In the genomic region with DNA sequence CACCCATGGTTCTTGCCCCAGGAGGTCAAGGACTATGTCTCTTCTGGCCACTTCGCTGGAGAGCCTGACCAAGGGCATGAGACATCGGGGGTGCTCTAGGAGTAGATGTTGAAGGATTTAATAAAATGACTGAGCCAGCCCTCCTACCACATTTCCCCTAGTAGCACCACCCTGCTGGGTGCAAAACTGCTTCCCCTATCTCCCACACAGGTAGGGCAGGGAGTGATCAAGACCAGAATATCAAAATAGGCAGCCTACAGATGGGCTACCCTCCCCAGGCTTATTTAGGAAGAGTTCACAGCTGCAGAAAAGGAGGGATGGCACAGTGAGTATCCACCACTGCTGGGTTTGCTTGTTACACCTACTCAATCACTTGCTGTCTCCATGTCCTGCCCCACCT, we compare ENCODE assay signal across 29 cellular contexts.
"Had no signal": no experiment of that assay in that cellular context is flagged by ENCODE, and none has a peak within 500 bp of the region (broad histone marks: within the 10 kb centered on the region; RNA-seq: fewer than 3 reads in every experiment).

No MANE protein-coding gene starts in this region.

- H3K9me3 Mint-ChIP-seq: activated T-helper 17 cell treated with anti-CD3 and anti-CD28 coated beads, Interleukin-2, amount 50 U/mL, for 72 hours had no signal

- H3K36me3 Mint-ChIP-seq: activated naive CD8-positive, alpha-beta T cell; T-cell had no signal

- H3K4me3 Mint-ChIP-seq: activated CD4-positive, alpha-beta memory T cell treated with anti-CD3 and anti-CD28 coated beads, Interleukin-2, amount 10 ng/mL, durations not matched to agents 7 days and 5 days; activated CD4-positive, alpha-beta T cell treated with anti-CD3 and anti-CD28 coated beads for 36 hours; activated naive CD4-positive, alpha-beta T cell treated with anti-CD3 and anti-CD28 coated beads for 36 hours; activated naive CD8-positive, alpha-beta T cell; activated T-helper 17 cell treated with anti-CD3 and anti-CD28 coated beads, Interleukin-2, amount 50 U/mL, for 72 hours; T-cell had no signal

- DNase-seq: activated CD4-positive, alpha-beta memory T cell treated with anti-CD3 and anti-CD28 coated beads, Interleukin-2, amount 10 ng/mL, durations not matched to agents 7 days and 5 days; activated CD4-positive, alpha-beta T cell treated with anti-CD3 and anti-CD28 coated beads for 36 hours; activated CD4-positive, alpha-beta T cell treated with anti-CD3 and anti-CD28 coated beads, Interleukin-2, amount 50 U/mL, for 1 hour; activated gamma-delta T cell; activated naive CD4-positive, alpha-beta T cell treated with anti-CD3 and anti-CD28 coated beads for 36 hours; activated T-cell treated with anti-CD3 and anti-CD28 coated beads for 4 hours; activated T-cell treated with anti-CD3 and anti-CD28 coated beads, Interleukin-2, amount 50 U/mL, for 48 hours; anterior cingulate cortex; MG63; MV-4-11; NCI-H1092 treated with DMSO at 0.1 percent for 48 hours; NCI-H1417 treated with DMSO at 0.1 percent for 48 hours; NCI-H1694; NCI-H2029; NCI-H2107; NCI-H345; NCI-H510A; NCI-H526 treated with DMSO at 0.1 percent for 48 hours; NCI-H82; OCI-M1; RPMI8226; T-cell; T-helper 2 cell; T1000 had no signal

- H3K4me2 ChIP-seq: KMS-11 had no signal

- H3K27me3 ChIP-seq: MG63 had no signal

- H3K27me3 Mint-ChIP-seq: activated CD4-positive, alpha-beta memory T cell treated with anti-CD3 and anti-CD28 coated beads, Interleukin-2, amount 10 ng/mL, durations not matched to agents 7 days and 5 days; activated CD4-positive, alpha-beta T cell treated with anti-CD3 and anti-CD28 coated beads for 36 hours had no signal

- H3K27ac ChIP-seq: KMS-11, SK-N-MC, VCaP had no signal

- H3K27ac Mint-ChIP-seq: activated CD4-positive, alpha-beta memory T cell treated with anti-CD3 and anti-CD28 coated beads, Interleukin-2, amount 10 ng/mL, durations not matched to agents 7 days and 5 days; activated CD4-positive, alpha-beta T cell treated with anti-CD3 and anti-CD28 coated beads for 36 hours; activated naive CD4-positive, alpha-beta T cell treated with anti-CD3 and anti-CD28 coated beads for 36 hours; activated naive CD8-positive, alpha-beta T cell; activated T-helper 17 cell treated with anti-CD3 and anti-CD28 coated beads, Interleukin-2, amount 50 U/mL, for 72 hours; T-cell had no signal

- H3K9ac ChIP-seq: KMS-11 had no signal

- H3K4me1 Mint-ChIP-seq: activated CD4-positive, alpha-beta memory T cell treated with anti-CD3 and anti-CD28 coated beads, Interleukin-2, amount 10 ng/mL, durations not matched to agents 7 days and 5 days; activated CD4-positive, alpha-beta T cell treated with anti-CD3 and anti-CD28 coated beads for 36 hours; activated T-helper 17 cell treated with anti-CD3 and anti-CD28 coated beads, Interleukin-2, amount 50 U/mL, for 72 hours; T-cell had no signal
